Comparison of ENCODE assay signal across 8 cellular contexts in genomic region chr14:73723799-73724621, GRCh38. TPM values are rescaled to one million over a fixed set of nuclear protein-coding genes. Genes with fewer than 3 reads are reported as not detected.
DNase-seq lines count a peak whose midpoint lies in the region; ATAC-seq and TF ChIP-seq lines count a peak whose summit lies in the region.

No MANE protein-coding gene starts in this region.

- H3K4me3 ChIP-seq in epithelial cell of esophagus (ENCODE audit: low read length): no peak overlapping the region

- peak; percentile 33 for ATAC-seq in GM21619 (IDR thresholded peaks at IDR 0.05; ENCODE audit: unreplicated experiment)

- in situ Hi-C loops in SK-MEL-5 (cut with HindIII; ENCODE audit: low pct_unique_long_range_greater_than_20kb, low sequenced_read_pairs): no loop called here

- H3K4me3 Mint-ChIP-seq in nephron progenitor cell: no peak overlapping the region

- H3K27ac Mint-ChIP-seq in nephron progenitor cell: peak overlapping the region; percentile 95

- no peak for TF ChIP-seq CTCF in epithelial cell of esophagus (IDR thresholded peaks at IDR 0.05; ENCODE audit: insufficient read depth, low read depth, low read length, missing control alignments)
- no peak for TF ChIP-seq CTCF in nephron progenitor cell (IDR thresholded peaks at IDR 0.05)

- no peaks in the 10 kb centered on the region for H3K27me3 Mint-ChIP-seq in nephron progenitor cell (ENCODE audit: low read depth, poor library complexity)

- H3K4me1 Mint-ChIP-seq in nephron progenitor cell: peaks cover 51% of the 10 kb centered on the region

- peaks cover 46% of the 10 kb centered on the region for H3K36me3 Mint-ChIP-seq in nephron progenitor cell (ENCODE audit: low read depth)

- DNase-seq in 8988T (peak; percentile 61), SK-MEL-5 (ENCODE audit: low read depth, low spot score) (peak; percentile 95), epithelial cell of esophagus (ENCODE audit: low read depth) (peak; percentile 89), nephron progenitor cell (no peak), GM19240 (ENCODE audit: insufficient read length, low spot score) (no peak), islet precursor cell (no peak), NCI-H2081 treated with DMSO at 0.1 percent for 48 hours (lab: John Stamatoyannopoulos, UW) (no peak)

- H3K9me3 Mint-ChIP-seq in nephron progenitor cell: no peaks in the 10 kb centered on the region

RNA-seq across cellular contexts. Expression of gene PNMA1, which starts 9.8 kb away (rescaled TPM):
- 5.2 and 5.3 TPM in 2 replicates for total RNA-seq in SK-MEL-5 (2014; rRNA removed; shearing (Covaris generic))
- 29.0 and 34.6 TPM in 2 replicates for polyA plus RNA-seq in SK-MEL-5 (2015; cell fraction: cytosol; rRNA removed)
- polyA plus RNA-seq in SK-MEL-5 (2015; cell fraction: nucleus; rRNA removed): 17.0 and 23.4 TPM in 2 replicates

Comparison
In these comparisons a context has a peak if more than half of its experiments do, and no peak if none do; other contexts are left out.
1. DNase-seq: peak in 8988T (single experiment), SK-MEL-5 (single experiment) and epithelial cell of esophagus (single experiment); none in nephron progenitor cell (single experiment), GM19240 (single experiment), islet precursor cell (single experiment) and NCI-H2081 treated with DMSO at 0.1 percent for 48 hours (single experiment).